Comparison of ENCODE assay signal across 9 cellular contexts in genomic region chr11:118398797-118399564, GRCh38. TPM values are rescaled to one million over a fixed set of nuclear protein-coding genes. Genes with fewer than 3 reads are reported as not detected.
DNase-seq lines count a peak whose midpoint lies in the region; ATAC-seq and TF ChIP-seq lines count a peak whose summit lies in the region.
"Had no signal": no experiment of that assay in that cellular context is flagged by ENCODE, and none has a peak within 500 bp of the region (broad histone marks: within the 10 kb centered on the region; RNA-seq: fewer than 3 reads in every experiment).

No MANE protein-coding gene starts in this region.

- no peak for TF ChIP-seq CTCF in spleen (IDR thresholded peaks at IDR 0.05 in 8 of 11, conservative IDR thresholded peaks at IDR 0.05 in 3 of 11)

- ATAC-seq in GM19351 (IDR thresholded peaks at IDR 0.05; ENCODE audit: unreplicated experiment) (peak; percentile 52), HG02623 (IDR thresholded peaks at IDR 0.05; ENCODE audit: unreplicated experiment) (no peak)

- intact Hi-C loops in spleen (cut with DNase I; ENCODE audit: low total_unique reads): no loop called here
- intact Hi-C loops in cardiac septum (cut with DNase I): no loop called here

- peaks cover 0 to 48% (median 35%) of the 10 kb centered on the region in 6 donors for H3K36me3 ChIP-seq in spleen

- in situ Hi-C loops in ACHN (cut with HindIII; ENCODE audit: low pct_ligation_motif_present, low pct_unique_long_range_greater_than_20kb, low sequenced_read_pairs): no loop called here

- DNase-seq in amniotic epithelial cell (ENCODE audit: low read depth) (peak; percentile 52), spleen (no peak), cardiac septum (ENCODE audit: low spot score) (no peak), NCI-H524 treated with DMSO at 0.1 percent for 48 hours (lab: John Stamatoyannopoulos, UW) (no peak), ACHN (no peak)

- TF ChIP-seq POLR2A in Raji (IDR thresholded peaks at IDR 0.05; ENCODE audit: insufficient read depth, low read depth, low read length) (0 out of 2 replicates have a peak, but pooled peaks have one; percentile 20), spleen (IDR thresholded peaks at IDR 0.05) (no peak)

- peak overlapping the region; percentile 14 to 93 (median 82) for H3K27ac ChIP-seq in spleen

- H3K9me3 ChIP-seq in spleen: no peaks in the 10 kb centered on the region

- peaks cover 23 to 60% (median 40%) of the 10 kb centered on the region in 6 donors for H3K4me1 ChIP-seq in spleen

- H3K4me3 ChIP-seq in spleen: no peak overlapping the region

- H3K27me3 ChIP-seq in spleen (replicated peaks in 1 of 7): no peaks in the 10 kb centered on the region

- 38 to 52% (median 43%) methylated on average over 3 of the region's 3 CpGs for WGBS in spleen, 5 donors

RNA-seq across cellular contexts. Expression of gene ATP5MG, which starts 2.4 kb away (rescaled TPM):
- total RNA-seq in spleen (100 to 1,000 TPM in 4 of 7 donors, 10 to 100 TPM in 3; 34.5 to 154 (median 135) TPM), cardiac septum (600 TPM)
- 100 to 1,000 TPM; 178 to 258 (median 232) TPM for polyA plus RNA-seq in spleen

RNA-seq across cellular contexts. Expression of gene KMT2A, which starts 37.3 kb away (rescaled TPM):
- total RNA-seq in spleen: 100 to 1,000 TPM in 6 of 7 donors, 10 to 100 TPM in 1; 97.4 to 134 (median 105) TPM
- 10 to 100 TPM in 1 of 3 donors, 1 to 10 TPM in 2; 5.9 to 11.9 (median 7.9) TPM for polyA plus RNA-seq in spleen
- 41.4 TPM for total RNA-seq in cardiac septum

RNA-seq across cellular contexts. Expression of gene UBE4A, which starts 39.6 kb away (rescaled TPM):
- 10 to 100 TPM; 31.8 to 55.6 (median 42.8) TPM for total RNA-seq in spleen
- polyA plus RNA-seq in spleen: 10 to 100 TPM; 13.0 to 17.8 (median 13.6) TPM
- 38.3 TPM for total RNA-seq in cardiac septum

RNA-seq across cellular contexts. Expression of gene CD3G, which starts 54.8 kb away (rescaled TPM):
- total RNA-seq in spleen (10 to 100 TPM; 15.7 to 30.5 (median 20.2) TPM), cardiac septum (0.24 TPM)
- polyA plus RNA-seq in spleen: 1 to 10 TPM; 1.4 to 3.9 (median 3.5) TPM

RNA-seq across cellular contexts. Expression of gene CD3D, which starts 56.5 kb away (rescaled TPM):
- total RNA-seq in spleen: 10 to 100 TPM; 27.3 to 70.0 (median 43.0) TPM
- polyA plus RNA-seq in spleen: 10 to 100 TPM; 28.6 to 70.7 (median 31.7) TPM
- 0.62 TPM for total RNA-seq in cardiac septum
- total RNA-seq: skeletal muscle tissue had no signal
